ENCODE assay signal across 8 cellular contexts in genomic region chr16:73058221-73058615, GRCh38. TPM values are rescaled to one million over a fixed set of nuclear protein-coding genes. Genes with fewer than 3 reads are reported as not detected.
A peak's percentile ranks its signal among the peaks of the same experiment; 100 is the strongest.
DNase-seq lines count a peak whose midpoint lies in the region; ATAC-seq lines count a peak whose summit lies in the region.

No MANE protein-coding gene starts in this region.

- under 1% methylated on average over 61 of the region's 61 CpGs for WGBS in HUES64

- peaks cover 76% of the 10 kb centered on the region for H3K4me1 ChIP-seq in HUES64 (ENCODE audit: insufficient read depth, low read length)
- peaks cover 18 to 37% (median 33%) of the 10 kb centered on the region in 3 donors for H3K4me1 ChIP-seq in skeletal muscle tissue (ENCODE audit: control insufficient read depth in 3 of 3, insufficient read depth in 3 of 3, low read length in 3 of 3)

- ATAC-seq in GM21576 (IDR thresholded peaks at IDR 0.05; ENCODE audit: unreplicated experiment) (peak; percentile 66), left ventricle myocardium superior (peak; percentile 34)

- H3K36me3 ChIP-seq in HUES64 (ENCODE audit: insufficient read depth, low read length) (no peaks in the 10 kb centered on the region), skeletal muscle tissue (ENCODE audit: control insufficient read depth in 3 of 3, insufficient read depth in 3 of 3, low read length in 3 of 3) (no peaks in the 10 kb centered on the region)

- H3K27ac ChIP-seq in HUES64 (ENCODE audit: low read depth, low read length) = no peak overlapping the region
- peak overlapping the region; percentile 84 for H3K27ac ChIP-seq in skeletal muscle tissue (ENCODE audit: low read depth, low read length)

- H3K9ac ChIP-seq in HUES64 (ENCODE audit: low read depth, low read length) = no peak overlapping the region
- peak overlapping the region in 1 of 3 donors; percentile 61 for H3K9ac ChIP-seq in skeletal muscle tissue (ENCODE audit: low read depth in 1 of 3, low read length in 3 of 3)

- intact Hi-C loops in left ventricle myocardium superior (cut with micrococcal nuclease) = loop anchor here (2.0 to 10.0 kb wide), 2 partner anchors 73 to 223 kb away; no protein-coding TSS in a partner anchor

- peak; percentile 60 for DNase-seq in NCI-H748 (lab: John Stamatoyannopoulos, UW; ENCODE audit: unreplicated experiment)
- no peak for DNase-seq in NCI-H748 treated with DMSO at 0.1 percent for 48 hours (lab: John Stamatoyannopoulos, UW)
- peak; percentile 37 for DNase-seq in activated naive CD4-positive, alpha-beta T cell treated with anti-CD3 and anti-CD28 coated beads, Interleukin-2, amount 50 U/mL, for 16 hours
- DNase-seq in left ventricle myocardium superior = peak; percentile 75
- DNase-seq in NCI-H774 (lab: John Stamatoyannopoulos, UW) = no peak

- H3K9me3 ChIP-seq in HUES64 (ENCODE audit: insufficient read depth, low read depth, low read length) = no peaks in the 10 kb centered on the region
- H3K9me3 ChIP-seq in skeletal muscle tissue (ENCODE audit: control insufficient read depth in 3 of 3, low read length in 3 of 3) = no peaks in the 10 kb centered on the region

- H3K4me3 ChIP-seq in HUES64 (ENCODE audit: low read length) (peak overlapping the region; percentile 38), skeletal muscle tissue (ENCODE audit: low read length in 3 of 3) (peak overlapping the region in 2 of 3 donors; percentile 22 to 43)

- H3K27me3 ChIP-seq in HUES64 (ENCODE audit: insufficient read depth, low read length) = peaks cover 87% of the 10 kb centered on the region
- H3K27me3 ChIP-seq in skeletal muscle tissue (ENCODE audit: control insufficient read depth in 3 of 3, insufficient read depth in 3 of 3, low read length in 3 of 3) = no peaks in the 10 kb centered on the region

RNA-seq across cellular contexts. Expression of gene ZFHX3, which starts 10.3 kb away (rescaled TPM):
- 1.3 TPM for polyA plus RNA-seq in HUES64 (2013, experiment 1 of 2)
- 2.5 TPM for polyA plus RNA-seq in HUES64 (2013, experiment 2 of 2)
- total RNA-seq in left ventricle myocardium superior = 8.1 TPM
- 8.9 TPM for total RNA-seq in skeletal muscle tissue

Comparison
In these comparisons a context has a peak if more than half of its experiments do, and no peak if none do; other contexts are left out.
1. DNase-seq: peak in NCI-H748 (single experiment), activated naive CD4-positive, alpha-beta T cell treated with anti-CD3 and anti-CD28 coated beads, Interleukin-2, amount 50 U/mL, for 16 hours (single experiment) and left ventricle myocardium superior (single experiment); none in NCI-H748 treated with DMSO at 0.1 percent for 48 hours (single experiment) and NCI-H774 (single experiment).